ENCODE assay signal across 1 cellular context in the genomic region with DNA sequence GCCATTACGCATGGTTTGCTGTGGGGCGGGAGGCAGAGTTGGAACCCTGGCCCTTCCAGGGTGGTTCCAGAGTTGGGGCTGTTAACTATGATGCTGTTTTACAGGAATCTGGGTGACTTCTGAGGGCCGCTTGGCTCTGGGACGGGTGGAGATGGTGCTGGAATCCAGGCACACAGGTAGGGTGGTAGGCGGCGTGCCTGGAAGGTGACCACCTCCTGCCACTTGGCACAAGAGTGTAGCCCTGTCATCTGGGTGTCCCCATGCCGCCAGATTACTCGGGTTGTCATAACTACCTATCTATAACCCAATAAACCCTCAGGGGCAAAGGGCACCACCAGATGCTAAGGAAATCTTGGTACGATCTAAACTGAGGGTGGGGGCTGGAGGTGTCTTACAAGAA.
TF ChIP-seq lines count a peak whose summit lies in the region.

No MANE protein-coding gene starts in this region.

TF ChIP-seq in H1, 55 proteins besides CTCF, POLR2A, EP300 and RAD21:
- TF ChIP-seq SUZ12 (IDR thresholded peaks at IDR 0.05; ENCODE audit: low read length) (no peak), SIX5 (IDR thresholded peaks at IDR 0.05; ENCODE audit: low read depth, low read length) (no peak), TBP (IDR thresholded peaks at IDR 0.05; ENCODE audit: low read depth, low read length) (no peak), EGR1 (IDR thresholded peaks at IDR 0.05; ENCODE audit: borderline replicate concordance, low read depth, low read length) (no peak), CEBPB (IDR thresholded peaks at IDR 0.05; ENCODE audit: low read depth, low read length) (no peak), RFX5 (IDR thresholded peaks at IDR 0.05; ENCODE audit: borderline replicate concordance, low read depth, low read length) (no peak), RBBP5 (IDR thresholded peaks at IDR 0.05; ENCODE audit: borderline replicate concordance, low read depth, low read length) (no peak), CHD2 (IDR thresholded peaks at IDR 0.05; ENCODE audit: low read length) (no peak), SP2 (IDR thresholded peaks at IDR 0.05; ENCODE audit: low read length) (no peak), HDAC6 (IDR thresholded peaks at IDR 0.05; ENCODE audit: low read depth, low read length) (no peak), MAFK (IDR thresholded peaks at IDR 0.05; ENCODE audit: low read depth, low read length) (no peak), JUN (IDR thresholded peaks at IDR 0.05; ENCODE audit: low read depth, low read length) (no peak)
